ENCODE assay signal across 29 cellular contexts in the genomic region with DNA sequence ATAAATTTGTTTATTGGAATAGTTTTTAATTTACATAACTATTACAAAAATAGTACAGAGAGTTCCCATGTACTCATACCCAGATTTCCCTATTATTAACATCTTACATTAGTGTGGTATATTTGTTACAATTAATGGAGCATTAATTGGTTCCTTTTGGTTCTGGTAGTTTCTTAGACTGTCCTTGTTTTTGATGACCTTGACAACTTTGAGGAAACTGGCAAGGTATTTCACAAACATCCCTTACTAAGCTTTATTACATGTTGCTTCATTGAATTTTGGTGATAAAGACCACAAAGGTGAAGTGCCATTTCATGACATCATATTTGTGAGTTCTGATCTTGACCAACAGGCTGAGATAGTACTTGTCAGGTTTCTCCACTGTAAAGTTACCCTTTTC.
DNase-seq lines count a peak whose midpoint lies in the region; ATAC-seq, FAIRE-seq and TF ChIP-seq lines count a peak whose summit lies in the region.
"Had no signal": no experiment of that assay in that cellular context is flagged by ENCODE, and none has a peak within 500 bp of the region (broad histone marks: within the 10 kb centered on the region; RNA-seq: fewer than 3 reads in every experiment).

No MANE protein-coding gene starts in this region.

- no peak overlapping the region for H3K9ac ChIP-seq in HepG2 (ENCODE audit: insufficient read depth, low read depth, low read length)
- H3K9ac ChIP-seq: BLaER1; BLaER1 treated with 17β-estradiol and CSF1 and Interleukin-3, amounts not matched to agents 10 nM and 100 nM had no signal

- intact Hi-C loops in HepG2 (cut with micrococcal nuclease; ENCODE audit: unreplicated experiment) (no loop called here), right lobe of liver (cut with DNase I) (no loop called here)

- no peaks in the 10 kb centered on the region for H4K20me1 ChIP-seq in HepG2 (ENCODE audit: insufficient read depth, low read length)
- H4K20me1 ChIP-seq: BLaER1; BLaER1 treated with 17β-estradiol and CSF1 and Interleukin-3, amounts not matched to agents 10 nM and 100 nM had no signal

- TF ChIP-seq CTCF in HepG2 (CRISPR knock-in tag; IDR thresholded peaks at IDR 0.05) (no peak), right lobe of liver (IDR thresholded peaks at IDR 0.05) (no peak), D721Med (IDR thresholded peaks at IDR 0.05; ENCODE audit: insufficient read depth, missing control alignments) (no peak)

- DNase-seq in HepG2 (ENCODE audit: low spot score) (no peak), right lobe of liver (no peak), D721Med (ENCODE audit: insufficient read length, low spot score) (no peak)
- no peak for DNase-seq in stimulated activated CD8-positive, alpha-beta memory T cell treated with anti-CD3 and anti-CD28 coated beads, Interleukin-4, amount 100 ng/mL, for 48 hours
- DNase-seq: 8988T; ACHN; AML-193; BE2C; C1 segment of cervical spinal cord; Caco-2; Calu3; CD4-positive, alpha-beta memory T cell; CD4-positive, alpha-beta T cell; CD4-positive, CD25-positive, alpha-beta regulatory T cell; CD8-positive, alpha-beta memory T cell; CD8-positive, alpha-beta T cell; COR-L47; DMS 273 treated with DMSO at 0.1 percent for 48 hours; DMS153; DMS53; DMS79; DMS79 treated with DMSO at 0.1 percent for 48 hours; DND-41; EL had no signal

- no peak for TF ChIP-seq EP300 in HepG2 (IDR thresholded peaks at IDR 0.05; ENCODE audit: low read depth in 2 of 2, low read length in 2 of 2)
- TF ChIP-seq EP300 in HepG2 (CRISPR knock-in tag; IDR thresholded peaks at IDR 0.05; ENCODE audit: borderline replicate concordance): no peak

- FAIRE-seq in HepG2 (lab: Jason Lieb, UNC) (no peak), D721Med (lab: Jason Lieb, UNC) (peak; percentile 60)
- FAIRE-seq: A549 had no signal

- H3K27me3 ChIP-seq in HepG2 (ENCODE audit: control insufficient read depth in 1 of 2, insufficient read depth in 2 of 2, low read length in 2 of 2) (no peaks in the 10 kb centered on the region), right lobe of liver (no peaks in the 10 kb centered on the region)
- H3K27me3 ChIP-seq: BE2C; BLaER1; BLaER1 treated with 17β-estradiol and CSF1 and Interleukin-3, amounts not matched to agents 10 nM and 100 nM had no signal

- CTCF ChIA-PET in HepG2 (lab: Yijun Ruan, JAX; ENCODE audit: low intra/inter-chr PET ratio, low total read pairs): no interaction called here

- ATAC-seq in HepG2: no peak
- no peak for ATAC-seq in right lobe of liver
- ATAC-seq: A549; CD8-positive, alpha-beta T cell had no signal

- TF ChIP-seq POLR2A in HepG2 (IDR thresholded peaks at IDR 0.05; ENCODE audit: insufficient read depth in 1 of 2, low read depth in 2 of 2, low read length in 2 of 2) (no peak), right lobe of liver (IDR thresholded peaks at IDR 0.05) (no peak)

- TF ChIP-seq RAD21 in HepG2 (CRISPR knock-in tag; IDR thresholded peaks at IDR 0.05): no peak

- H3K36me3 ChIP-seq in HepG2 (replicated peaks in 1 of 2; ENCODE audit: control insufficient read depth in 1 of 2, insufficient read depth in 2 of 2, low read length in 2 of 2) (no peaks in the 10 kb centered on the region), right lobe of liver (no peaks in the 10 kb centered on the region)
- H3K36me3 ChIP-seq: BE2C; BLaER1; BLaER1 treated with 17β-estradiol and CSF1 and Interleukin-3, amounts not matched to agents 10 nM and 100 nM had no signal

- no TSS peak for BruUV-seq in HepG2 (replicated peaks; lab: Mats Ljungman, UMichigan)

- H2AFZ ChIP-seq in HepG2 (ENCODE audit: low read length): no peak overlapping the region

- no peaks in the 10 kb centered on the region for H3K9me3 ChIP-seq in HepG2 (ENCODE audit: low read length)
- no peaks in the 10 kb centered on the region for H3K9me3 ChIP-seq in right lobe of liver
- H3K9me3 ChIP-seq: A549; BE2C; BLaER1; BLaER1 treated with 17β-estradiol and CSF1 and Interleukin-3, amounts not matched to agents 10 nM and 100 nM; Caco-2 had no signal

- H3K4me3 ChIP-seq in HepG2 (replicated peaks in 1 of 3; ENCODE audit: insufficient read depth in 1 of 3, low read depth in 2 of 3, low read length in 3 of 3) (no peak overlapping the region), right lobe of liver (no peak overlapping the region)
- H3K4me3 ChIP-seq: A549; BLaER1; BLaER1 treated with 17β-estradiol and CSF1 and Interleukin-3, amounts not matched to agents 10 nM and 100 nM had no signal

- no peaks in the 10 kb centered on the region for H3K79me2 ChIP-seq in HepG2 (ENCODE audit: insufficient read depth, low read length)

- H3K4me1 ChIP-seq in HepG2 (ENCODE audit: insufficient read depth, low read length): no peaks in the 10 kb centered on the region
- H3K4me1 ChIP-seq in right lobe of liver: no peaks in the 10 kb centered on the region
- H3K4me1 ChIP-seq: A549; BE2C; BLaER1; BLaER1 treated with 17β-estradiol and CSF1 and Interleukin-3, amounts not matched to agents 10 nM and 100 nM; Caco-2 had no signal

- POLR2A ChIA-PET in HepG2 (lab: Yijun Ruan, JAX): no interaction called here

- H3K4me2 ChIP-seq in HepG2 (ENCODE audit: low read depth, low read length): no peak overlapping the region
- H3K4me2 ChIP-seq: A549; BLaER1; BLaER1 treated with 17β-estradiol and CSF1 and Interleukin-3, amounts not matched to agents 10 nM and 100 nM had no signal

- in situ Hi-C loops in HepG2 (cut with HindIII; ENCODE audit: extremely low pct_ligation_motif_present, low pct_unique_long_range_greater_than_20kb): no loop called here

- H3K27ac ChIP-seq in HepG2 (ENCODE audit: extremely low read length, insufficient read depth, low read length): no peak overlapping the region
- H3K27ac ChIP-seq in right lobe of liver: no peak overlapping the region
- H3K27ac ChIP-seq: 22Rv1; A549; BLaER1; BLaER1 treated with 17β-estradiol and CSF1 and Interleukin-3, amounts not matched to agents 10 nM and 100 nM; C4-2B had no signal

TF ChIP-seq in HepG2, 621 proteins besides CTCF, POLR2A, EP300 and RAD21:
- TF ChIP-seq MAFF (IDR thresholded peaks at IDR 0.05; ENCODE audit: low read depth, low read length) (0 out of 2 replicates have a peak, but pooled peaks have one; percentile 44), ATF7 (IDR thresholded peaks at IDR 0.05) (peak; percentile 58), ATF7 (CRISPR knock-in tag; IDR thresholded peaks at IDR 0.05) (no peak), ZNF329 (CRISPR knock-in tag; IDR thresholded peaks at IDR 0.05; ENCODE audit: low read depth) (no peak), MAFK (conservative IDR thresholded peaks at IDR 0.05 in 1 of 2, IDR thresholded peaks at IDR 0.05 in 1 of 2; ENCODE audit: low read length in 2 of 2) (peak; percentile 54 to 57; a peak in 3 of 4 replicates)
